ENCODE assay signal across 16 cellular contexts in the genomic region with DNA sequence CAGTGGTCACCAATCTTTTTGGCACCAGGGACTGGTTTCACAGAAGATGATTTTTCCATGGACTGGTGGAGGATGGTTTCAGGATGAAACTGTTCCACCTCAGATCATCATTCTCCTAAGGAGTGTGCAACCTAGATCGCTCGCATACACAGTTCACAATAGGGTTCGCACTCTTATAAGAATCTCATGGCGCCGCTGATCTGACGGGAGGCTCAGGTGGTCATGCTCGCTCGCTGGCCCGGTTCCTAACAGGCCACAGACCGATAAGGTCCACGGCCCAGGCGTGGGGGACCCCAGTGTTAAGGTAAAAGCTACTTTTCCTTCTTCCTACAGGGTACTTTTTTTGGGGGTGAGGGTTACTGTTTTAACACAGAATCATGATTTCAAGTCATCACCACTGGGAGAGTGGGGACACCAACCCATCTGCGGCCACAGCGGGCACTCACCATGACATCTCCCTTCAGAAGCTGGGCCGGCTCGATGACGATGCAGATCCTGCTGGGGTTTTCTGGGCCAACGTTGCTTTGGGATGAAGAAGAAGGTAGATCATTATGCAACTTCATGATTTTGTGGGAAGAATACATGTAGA.
"Had no signal": no experiment of that assay in that cellular context is flagged by ENCODE, and none has a peak within 500 bp of the region (broad histone marks: within the 10 kb centered on the region; RNA-seq: fewer than 3 reads in every experiment).

No MANE protein-coding gene starts in this region.

- H3K27ac Mint-ChIP-seq: dendritic cell treated with granulocyte-macrophage colony-stimulating factor and Interleukin-4, amounts not matched to agents 40 ng/mL and 50 ng/mL, for 4 days; effector memory CD8-positive, alpha-beta T cell; immature natural killer cell; nephron; type B pancreatic cell had no signal

- H3K9me3 ChIP-seq: suprapubic skin, thyroid gland, vagina had no signal

- H3K27me3 ChIP-seq: foreskin keratinocyte, suprapubic skin, thyroid gland, vagina had no signal

- H3K4me1 Mint-ChIP-seq: central memory CD8-positive, alpha-beta T cell; immature natural killer cell had no signal

- H3K4me2 ChIP-seq: smooth muscle cell had no signal

- H3K4me3 ChIP-seq: smooth muscle cell, suprapubic skin, thyroid gland, vagina had no signal

- H3K27ac ChIP-seq: foreskin keratinocyte, suprapubic skin, thyroid gland, vagina had no signal

- H3K27me3 Mint-ChIP-seq: dendritic cell treated with granulocyte-macrophage colony-stimulating factor and Interleukin-4, amounts not matched to agents 40 ng/mL and 50 ng/mL, for 4 days; naive B cell; type B pancreatic cell had no signal

- H3K36me3 Mint-ChIP-seq: immature natural killer cell had no signal

- H3K9me3 Mint-ChIP-seq: central memory CD8-positive, alpha-beta T cell; dendritic cell treated with granulocyte-macrophage colony-stimulating factor and Interleukin-4, amounts not matched to agents 40 ng/mL and 50 ng/mL, for 4 days; immature natural killer cell; naive B cell; nephron; type B pancreatic cell had no signal

- ATAC-seq: effector memory CD8-positive, alpha-beta T cell; foreskin keratinocyte; left colon had no signal

- DNase-seq: effector memory CD8-positive, alpha-beta T cell; foreskin keratinocyte; immature natural killer cell; kidney; left colon; naive B cell; stimulated activated CD4-positive, alpha-beta T cell treated with anti-CD3 and anti-CD28 coated beads, Interleukin-2, amount 100 ng/mL, for 48 hours; stimulated activated naive CD4-positive, alpha-beta T cell treated with Interleukin-2 at 50 U/mL for 16 hours; thyroid gland had no signal

- H3K36me3 ChIP-seq: vagina had no signal

- H3K4me3 Mint-ChIP-seq: central memory CD8-positive, alpha-beta T cell; dendritic cell treated with granulocyte-macrophage colony-stimulating factor and Interleukin-4, amounts not matched to agents 40 ng/mL and 50 ng/mL, for 4 days; effector memory CD8-positive, alpha-beta T cell; immature natural killer cell; naive B cell; nephron; type B pancreatic cell had no signal
